Comparison of ENCODE assay signal across 1 cellular context in genomic region chr15:101489633-101490407, GRCh38.
A peak's percentile ranks its signal among the peaks of the same experiment; 100 is the strongest.
TF ChIP-seq lines count a peak whose summit lies in the region.

TSS of gene PCSK6 (minus strand) at chr15:101489707. CDS start at chr15:101489670, 37 bp downstream.

TF ChIP-seq in K562, 482 proteins besides CTCF, POLR2A, EP300 and RAD21 (continued from another document):
- TF ChIP-seq CCAR2 (IDR thresholded peaks at IDR 0.05; ENCODE audit: low read depth, low read length) (no peak), RB1 (IDR thresholded peaks at IDR 0.05; ENCODE audit: low read depth) (peak; percentile 36; the same call in 1 of the 2 replicates), MYNN (IDR thresholded peaks at IDR 0.05) (no peak), MYNN (CRISPR knock-in tag; IDR thresholded peaks at IDR 0.05) (no peak), E2F6 (IDR thresholded peaks at IDR 0.05; ENCODE audit: borderline replicate concordance in 1 of 2, extremely low read depth in 1 of 2, insufficient read depth in 1 of 2, insufficient read length in 1 of 2, low read depth in 1 of 2, low read length in 1 of 2, poor library complexity in 1 of 2, severe bottlenecking in 1 of 2) (peak in 1 of 2 experiments; percentile 74), BCOR (IDR thresholded peaks at IDR 0.05) (no peak), RERE (CRISPR knock-in tag; IDR thresholded peaks at IDR 0.05; ENCODE audit: borderline replicate concordance) (no peak), UBTF (IDR thresholded peaks at IDR 0.05; ENCODE audit: borderline replicate concordance in 1 of 2, low read depth in 2 of 2, low read length in 2 of 2) (0 out of 4 replicates have a peak, but pooled peaks of 1 of the 2 experiments have one; percentile 7), PCBP1 (IDR thresholded peaks at IDR 0.05; ENCODE audit: low read depth, low read length, poor library complexity, severe bottlenecking) (peak; percentile 40), CTBP1 (IDR thresholded peaks at IDR 0.05; ENCODE audit: borderline replicate concordance) (peak; percentile 6; the same call in 1 of the 2 replicates), POLR2G (IDR thresholded peaks at IDR 0.05; ENCODE audit: low read depth, low read length) (peak; percentile 33; the same call in 1 of the 2 replicates), PRPF4 (IDR thresholded peaks at IDR 0.05; ENCODE audit: insufficient read depth, low read depth, low read length, poor library complexity, severe bottlenecking) (no peak), ZNF766 (CRISPR knock-in tag; conservative IDR thresholded peaks at IDR 0.05) (0 out of 2 replicates have a peak, but pooled peaks have one; percentile 26), HNRNPLL (IDR thresholded peaks at IDR 0.05; ENCODE audit: low read depth, low read length, poor library complexity, severe bottlenecking) (no peak), SMAD1 (IDR thresholded peaks at IDR 0.05; ENCODE audit: low read depth, low read length, partially characterized antibody) (no peak), RBFOX2 (IDR thresholded peaks at IDR 0.05; ENCODE audit: low read depth, low read length) (peak; percentile 3; the same call in 1 of the 2 replicates)
